Comparison of ENCODE assay signal across 8 cellular contexts in genomic region chr1:26275580-26276431, GRCh38. TPM values are rescaled to one million over a fixed set of nuclear protein-coding genes. Genes with fewer than 3 reads are reported as not detected.
A peak's percentile ranks its signal among the peaks of the same experiment; 100 is the strongest.
DNase-seq lines count a peak whose midpoint lies in the region; ATAC-seq and TF ChIP-seq lines count a peak whose summit lies in the region.

No MANE protein-coding gene starts in this region.

- no peak overlapping the region for H3K9ac ChIP-seq in NT2/D1 (ENCODE audit: insufficient read length, low read depth)

- H3K4me1 ChIP-seq in NT2/D1 (ENCODE audit: insufficient read depth, insufficient read length) (peaks cover 19% of the 10 kb centered on the region), mucosa of descending colon (ENCODE audit: low read depth) (peaks cover 49% of the 10 kb centered on the region)

- intact Hi-C loops in mucosa of descending colon (cut with DNase I, micrococcal nuclease) = loop anchor here (5.0 kb wide), 1 partner anchor 46 kb away; no protein-coding TSS in a partner anchor

- peak; percentile 90 for TF ChIP-seq CTCF in mucosa of descending colon (IDR thresholded peaks at IDR 0.05)

- no peaks in the 10 kb centered on the region for H3K9me3 ChIP-seq in NT2/D1 (ENCODE audit: insufficient read depth, low read length)
- H3K9me3 ChIP-seq in mucosa of descending colon = no peaks in the 10 kb centered on the region

- H3K4me3 ChIP-seq in NT2/D1 (ENCODE audit: insufficient read length, low read depth) = no peak overlapping the region
- H3K4me3 ChIP-seq in mucosa of descending colon = no peak overlapping the region

- H3K36me3 ChIP-seq in NT2/D1 (ENCODE audit: insufficient read depth, insufficient read length, low read length) (peaks cover 74% of the 10 kb centered on the region), mucosa of descending colon (ENCODE audit: low read depth) (no peaks in the 10 kb centered on the region)

- ATAC-seq in HG02973 (IDR thresholded peaks at IDR 0.05; ENCODE audit: unreplicated experiment) (peak; percentile 33), mucosa of descending colon (peak; percentile 60)

- DNase-seq in COLO668 (lab: John Stamatoyannopoulos, UW; ENCODE audit: unreplicated experiment) (peak; percentile 76), NT2/D1 (ENCODE audit: low read depth, low spot score) (peak; percentile 94), activated T-cell treated with anti-CD3 and anti-CD28 coated beads for 1 hour (ENCODE audit: low read depth) (peak; percentile 66), epidermal melanocyte (ENCODE audit: insufficient read length, low spot score) (peak; percentile 72), mucosa of descending colon (peak; percentile 84 to 96 (median 90)), NCI-H1048 (lab: John Stamatoyannopoulos, UW) (no peak)
- peak; percentile 57 to 68 for DNase-seq in stimulated activated CD8-positive, alpha-beta memory T cell treated with anti-CD3 and anti-CD28 coated beads, Interleukin-2, amount 100 ng/mL, for 1 hour (ENCODE audit: low read depth in 2 of 2)

- no peaks in the 10 kb centered on the region for H3K27me3 ChIP-seq in NT2/D1 (ENCODE audit: insufficient read depth, insufficient read length)

RNA-seq across cellular contexts. Expression of gene SH3BGRL3, which starts 4.1 kb away (rescaled TPM):
- 100 to 1,000 TPM; 156 to 422 (median 385) TPM for total RNA-seq in mucosa of descending colon

RNA-seq across cellular contexts. Expression of gene UBXN11, which starts 30.6 kb away (rescaled TPM):
- total RNA-seq in mucosa of descending colon = 10 to 100 TPM; 12.9 to 17.9 (median 16.4) TPM

RNA-seq across cellular contexts. Expression of gene CEP85, which starts 41.8 kb away (rescaled TPM):
- total RNA-seq in mucosa of descending colon = 10 to 100 TPM; 10.7 to 15.9 (median 15.6) TPM

RNA-seq across cellular contexts. Expression of gene CD52, which starts 42.0 kb away (rescaled TPM):
- total RNA-seq in mucosa of descending colon = 10 to 100 TPM in 2 of 3 donors, 1 to 10 TPM in 1; 6.9 to 17.8 (median 13.1) TPM
